Comparison of ENCODE assay signal across 1 cellular context in the genomic region with DNA sequence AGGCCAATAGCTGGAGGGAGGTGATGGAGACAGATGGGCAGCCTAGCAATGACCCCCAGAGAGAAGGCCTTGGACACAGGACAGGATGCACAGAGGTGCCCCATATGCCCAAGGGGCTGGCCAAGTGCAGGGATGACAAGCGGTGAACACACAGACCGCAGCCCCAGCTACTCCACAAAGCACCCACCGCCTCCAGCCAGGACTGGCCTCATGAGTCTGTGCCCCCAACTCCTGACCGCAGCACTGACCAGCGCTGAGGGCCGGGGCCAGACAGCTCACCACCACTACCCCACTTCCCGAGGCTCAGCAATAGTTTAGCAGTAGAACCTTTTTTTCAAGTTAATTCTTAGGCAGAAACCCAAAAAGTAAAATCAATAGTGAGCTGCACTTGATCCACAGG.
TF ChIP-seq lines count a peak whose summit lies in the region.

No MANE protein-coding gene starts in this region.

TF ChIP-seq in IMR-90, 13 proteins besides CTCF, POLR2A, EP300 and RAD21 (continued from another document):
- TF ChIP-seq CEBPB (IDR thresholded peaks at IDR 0.05; ENCODE audit: low read depth, low read length) (no peak), FOS (IDR thresholded peaks at IDR 0.05; ENCODE audit: low read depth, low read length) (no peak), MXI1 (IDR thresholded peaks at IDR 0.05; ENCODE audit: borderline replicate concordance, low read depth, low read length) (no peak), MAFK (IDR thresholded peaks at IDR 0.05; ENCODE audit: low read depth, low read length) (no peak)
- TF ChIP-seq, protein P1, sequence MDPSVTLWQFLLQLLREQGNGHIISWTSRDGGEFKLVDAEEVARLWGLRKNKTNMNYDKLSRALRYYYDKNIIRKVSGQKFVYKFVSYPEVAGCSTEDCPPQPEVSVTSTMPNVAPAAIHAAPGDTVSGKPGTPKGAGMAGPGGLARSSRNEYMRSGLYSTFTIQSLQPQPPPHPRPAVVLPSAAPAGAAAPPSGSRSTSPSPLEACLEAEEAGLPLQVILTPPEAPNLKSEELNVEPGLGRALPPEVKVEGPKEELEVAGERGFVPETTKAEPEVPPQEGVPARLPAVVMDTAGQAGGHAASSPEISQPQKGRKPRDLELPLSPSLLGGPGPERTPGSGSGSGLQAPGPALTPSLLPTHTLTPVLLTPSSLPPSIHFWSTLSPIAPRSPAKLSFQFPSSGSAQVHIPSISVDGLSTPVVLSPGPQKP (IDR thresholded peaks at IDR 0.05; ENCODE audit: borderline replicate concordance, low read depth, low read length): no peak
TF ChIP-seq in IMR-90: peak in this region for 0.
